25 cellular contexts compared by ENCODE assay signal in genomic region chr16:11117576-11118211, GRCh38.
DNase-seq lines count a peak whose midpoint lies in the region; ATAC-seq, FAIRE-seq and TF ChIP-seq lines count a peak whose summit lies in the region.
"Had no signal": no experiment of that assay in that cellular context is flagged by ENCODE, and none has a peak within 500 bp of the region (broad histone marks: within the 10 kb centered on the region; RNA-seq: fewer than 3 reads in every experiment).

No MANE protein-coding gene starts in this region.

- no peak overlapping the region for H3K4me3 Mint-ChIP-seq in CD4-positive, CD25-positive, alpha-beta regulatory T cell
- no peak overlapping the region for H3K4me3 Mint-ChIP-seq in astrocyte (ENCODE audit: unreplicated experiment)
- H3K4me3 Mint-ChIP-seq in progenitor cell of endocrine pancreas (ENCODE audit: low read depth) = no peak overlapping the region
- H3K4me3 Mint-ChIP-seq: activated naive CD4-positive, alpha-beta T cell treated with anti-CD3 and anti-CD28 coated beads for 36 hours; naive thymus-derived CD8-positive, alpha-beta T cell; T-helper 1 cell treated with Interleukin-12 subunit alpha and Interleukin-12 subunit beta and Interleukin-4 antibody, amounts not matched to agents 30 μg/mL and 1 μg/mL, for 36 hours had no signal

- no peak overlapping the region for H2AFZ ChIP-seq in astrocyte (ENCODE audit: low read depth, low read length)

- DNase-seq in CD4-positive, CD25-positive, alpha-beta regulatory T cell = no peak
- DNase-seq in astrocyte (ENCODE audit: low read depth) (no peak), NCI-H524 treated with DMSO at 0.1 percent for 48 hours (lab: John Stamatoyannopoulos, UW) (no peak), AML-193 (lab: John Stamatoyannopoulos, UW) (no peak), progenitor cell of endocrine pancreas (ENCODE audit: low spot score, unreplicated experiment) (no peak)
- DNase-seq: activated CD4-positive, alpha-beta T cell treated with anti-CD3 and anti-CD28 coated beads for 48 hours; activated naive CD4-positive, alpha-beta T cell treated with anti-CD3 and anti-CD28 coated beads for 36 hours; activated T-cell treated with anti-CD3 and anti-CD28 coated beads, Interleukin-2, amount 50 U/mL, for 48 hours; amygdala; effector CD8-positive, alpha-beta T cell; GOT3; midbrain; naive thymus-derived CD8-positive, alpha-beta T cell; NCI-H1436; NCI-H2081 treated with DMSO at 0.1 percent for 48 hours; NCI-H82; SK-N-SH had no signal

- H3K4me2 ChIP-seq in astrocyte (ENCODE audit: low read length) = no peak overlapping the region
- H3K4me2 ChIP-seq: A549, SK-N-SH had no signal

- peaks cover 12% of the 10 kb centered on the region for H3K36me3 ChIP-seq in CD4-positive, CD25-positive, alpha-beta regulatory T cell (ENCODE audit: control insufficient read depth, insufficient read depth, low read length)
- no peaks in the 10 kb centered on the region for H3K36me3 ChIP-seq in astrocyte (ENCODE audit: insufficient read depth, low read length)

- H3K79me2 ChIP-seq in astrocyte (ENCODE audit: insufficient read depth, low read length) = no peaks in the 10 kb centered on the region

- no peaks in the 10 kb centered on the region for H3K9me3 Mint-ChIP-seq in CD4-positive, CD25-positive, alpha-beta regulatory T cell
- H3K9me3 Mint-ChIP-seq in astrocyte (ENCODE audit: unreplicated experiment) (no peaks in the 10 kb centered on the region), progenitor cell of endocrine pancreas (ENCODE audit: low read depth) (no peaks in the 10 kb centered on the region)
- H3K9me3 Mint-ChIP-seq: activated naive CD4-positive, alpha-beta T cell treated with anti-CD3 and anti-CD28 coated beads for 36 hours; naive thymus-derived CD8-positive, alpha-beta T cell; T-helper 1 cell treated with Interleukin-12 subunit alpha and Interleukin-12 subunit beta and Interleukin-4 antibody, amounts not matched to agents 30 μg/mL and 1 μg/mL, for 36 hours had no signal

- ATAC-seq in CD4-positive, CD25-positive, alpha-beta regulatory T cell (ENCODE audit: low read depth in 2 of 2) = no peak
- ATAC-seq in GM18861 (IDR thresholded peaks at IDR 0.05; ENCODE audit: unreplicated experiment) (peak; percentile 66), HG03565 (IDR thresholded peaks at IDR 0.05; ENCODE audit: unreplicated experiment) (peak; percentile 44), HG03025 (IDR thresholded peaks at IDR 0.05; ENCODE audit: low FRiP score, unreplicated experiment) (no peak)
- ATAC-seq: A549; naive thymus-derived CD8-positive, alpha-beta T cell had no signal

- no peak overlapping the region for H3K9ac ChIP-seq in astrocyte (ENCODE audit: low read length)
- H3K9ac ChIP-seq: SK-N-SH had no signal

- no peak for FAIRE-seq in astrocyte (lab: Jason Lieb, UNC)
- FAIRE-seq: A549, bronchial epithelial cell, keratinocyte had no signal

- peaks cover 24% of the 10 kb centered on the region for H3K36me3 Mint-ChIP-seq in CD4-positive, CD25-positive, alpha-beta regulatory T cell
- peaks cover 2% of the 10 kb centered on the region for H3K36me3 Mint-ChIP-seq in astrocyte (ENCODE audit: low read depth, unreplicated experiment)
- peaks cover 6% of the 10 kb centered on the region for H3K36me3 Mint-ChIP-seq in progenitor cell of endocrine pancreas (ENCODE audit: insufficient read depth)

- no peaks in the 10 kb centered on the region for H3K27me3 ChIP-seq in CD4-positive, CD25-positive, alpha-beta regulatory T cell (ENCODE audit: control insufficient read depth, insufficient read depth, low read length)
- no peaks in the 10 kb centered on the region for H3K27me3 ChIP-seq in astrocyte (ENCODE audit: insufficient read depth, low read length)
- H3K27me3 ChIP-seq: tibial nerve had no signal

- H4K20me1 ChIP-seq in astrocyte (ENCODE audit: insufficient read depth, low read length) = peaks cover 3% of the 10 kb centered on the region

- H3K9me3 ChIP-seq in CD4-positive, CD25-positive, alpha-beta regulatory T cell (ENCODE audit: control insufficient read depth in 2 of 2, low read length in 2 of 2) = no peaks in the 10 kb centered on the region
- no peaks in the 10 kb centered on the region for H3K9me3 ChIP-seq in astrocyte (ENCODE audit: insufficient read depth, low read depth, low read length)
- H3K9me3 ChIP-seq: A549, SK-N-SH, tibial nerve had no signal

- peaks cover 14 to 27% (median 24%) of the 10 kb centered on the region in 4 donors for H3K4me1 Mint-ChIP-seq in CD4-positive, CD25-positive, alpha-beta regulatory T cell
- H3K4me1 Mint-ChIP-seq in astrocyte (ENCODE audit: low read depth, unreplicated experiment) = peaks cover 29% of the 10 kb centered on the region
- peaks cover 5% of the 10 kb centered on the region for H3K4me1 Mint-ChIP-seq in progenitor cell of endocrine pancreas (ENCODE audit: low read depth)

- no peak overlapping the region for H3K4me3 ChIP-seq in CD4-positive, CD25-positive, alpha-beta regulatory T cell (ENCODE audit: low read depth, low read length)
- no peak overlapping the region for H3K4me3 ChIP-seq in astrocyte (ENCODE audit: insufficient read depth, low read depth, low read length)
- H3K4me3 ChIP-seq: A549, tibial nerve had no signal

- H3K27ac Mint-ChIP-seq in CD4-positive, CD25-positive, alpha-beta regulatory T cell = peak overlapping the region; percentile 21 to 42 (median 28)
- H3K27ac Mint-ChIP-seq in astrocyte (ENCODE audit: unreplicated experiment) (peak overlapping the region; percentile 51), progenitor cell of endocrine pancreas (no peak overlapping the region)
- H3K27ac Mint-ChIP-seq: activated naive CD4-positive, alpha-beta T cell treated with anti-CD3 and anti-CD28 coated beads for 36 hours had no signal

- TF ChIP-seq CTCF in astrocyte (IDR thresholded peaks at IDR 0.05; ENCODE audit: insufficient read depth, low read depth, low read length) (no peak), progenitor cell of endocrine pancreas (IDR thresholded peaks at IDR 0.05; ENCODE audit: unreplicated experiment) (no peak)

- H3K27ac ChIP-seq in CD4-positive, CD25-positive, alpha-beta regulatory T cell (ENCODE audit: insufficient read depth, low read length, poor library complexity, severe bottlenecking) = no peak overlapping the region
- H3K27ac ChIP-seq in astrocyte (ENCODE audit: low read depth, low read length) = no peak overlapping the region
- H3K27ac ChIP-seq: A549, tibial nerve had no signal

- H3K4me1 ChIP-seq in CD4-positive, CD25-positive, alpha-beta regulatory T cell (ENCODE audit: control insufficient read depth, insufficient read depth, low read length, poor library complexity, severe bottlenecking) = peaks cover 22% of the 10 kb centered on the region
- peaks cover 21% of the 10 kb centered on the region for H3K4me1 ChIP-seq in astrocyte (ENCODE audit: insufficient read depth, low read length)
- H3K4me1 ChIP-seq: A549 had no signal

- no peaks in the 10 kb centered on the region for H3K27me3 Mint-ChIP-seq in CD4-positive, CD25-positive, alpha-beta regulatory T cell
- no peaks in the 10 kb centered on the region for H3K27me3 Mint-ChIP-seq in astrocyte (ENCODE audit: low read depth, unreplicated experiment)
- H3K27me3 Mint-ChIP-seq in progenitor cell of endocrine pancreas = no peaks in the 10 kb centered on the region
- H3K27me3 Mint-ChIP-seq: naive thymus-derived CD8-positive, alpha-beta T cell had no signal

Comparison
In these comparisons a context has a peak if more than half of its experiments do, and no peak if none do; other contexts are left out.
1. ATAC-seq: peak in GM18861 (single experiment) and HG03565 (single experiment); none in CD4-positive, CD25-positive, alpha-beta regulatory T cell (0 of 2) and HG03025 (single experiment).